ENCODE assay signal across 18 cellular contexts in the genomic region with DNA sequence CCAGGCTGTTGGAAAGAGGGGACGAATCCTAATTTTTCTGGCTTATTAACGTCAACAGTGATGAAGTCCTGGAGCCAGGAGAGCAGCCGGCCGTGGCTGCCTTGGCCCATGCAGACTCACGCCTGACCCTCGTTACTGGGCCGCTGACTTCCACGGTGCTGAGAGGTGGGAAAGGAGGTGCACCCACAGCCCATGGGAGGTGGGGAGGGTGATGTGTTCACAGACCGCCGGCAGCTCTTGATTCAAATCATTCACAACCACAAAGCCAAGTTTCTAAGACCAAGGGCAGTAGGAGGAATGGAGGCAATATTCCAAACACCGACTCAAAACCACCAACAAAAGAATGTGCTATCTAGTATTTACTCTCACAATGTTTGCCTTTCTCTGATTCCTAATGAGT. TPM values are rescaled to one million over a fixed set of nuclear protein-coding genes. Genes with fewer than 3 reads are reported as not detected.
DNase-seq lines count a peak whose midpoint lies in the region; ATAC-seq and TF ChIP-seq lines count a peak whose summit lies in the region.
"Had no signal": no experiment of that assay in that cellular context is flagged by ENCODE, and none has a peak within 500 bp of the region (broad histone marks: within the 10 kb centered on the region; RNA-seq: fewer than 3 reads in every experiment).

No MANE protein-coding gene starts in this region.

- H3K4me3 ChIP-seq in coronary artery (peak overlapping the region; percentile 57), muscle layer of colon (ENCODE audit: low read depth in 1 of 2, low read length in 2 of 2) (no peak overlapping the region), thoracic aorta (peak overlapping the region; percentile 67)
- H3K4me3 ChIP-seq: HAP-1 had no signal

- DNase-seq in LHCN-M2 (ENCODE audit: low read depth): peak; percentile 36
- no peak for DNase-seq in coronary artery (ENCODE audit: low spot score)
- DNase-seq in thoracic aorta (ENCODE audit: low spot score): no peak
- no peak for DNase-seq in iPS-NIHi7 (ENCODE audit: extremely low spot score)
- DNase-seq in activated CD8-positive, alpha-beta T cell treated with anti-CD3 and anti-CD28 coated beads, Interleukin-2, amount 10 ng/mL, durations not matched to agents 7 days and 5 days: no peak
- no peak for DNase-seq in KG1 (lab: John Stamatoyannopoulos, UW)
- DNase-seq: activated CD4-positive, alpha-beta T cell treated with anti-CD3 and anti-CD28 coated beads, Interleukin-2, amount 50 U/mL, for 4 hours; CD4-positive, alpha-beta memory T cell; GDM1; NCI-H226; PC-3; stimulated activated CD4-positive, alpha-beta T cell treated with anti-CD3 and anti-CD28 coated beads, Interleukin-4, amount 100 ng/mL, for 4 hours; stimulated activated naive CD4-positive, alpha-beta T cell had no signal

- ATAC-seq in thoracic aorta (ENCODE audit: insufficient number of reproducible peaks, low FRiP score, low read depth) (no peak), GM18511 (IDR thresholded peaks at IDR 0.05; ENCODE audit: unreplicated experiment) (no peak)
- no peak for ATAC-seq in activated CD8-positive, alpha-beta T cell treated with anti-CD3 and anti-CD28 coated beads, Interleukin-2, amount 10 ng/mL, durations not matched to agents 7 days and 5 days
- ATAC-seq: PC-3 had no signal

- no peaks in the 10 kb centered on the region for H3K4me1 Mint-ChIP-seq in activated CD8-positive, alpha-beta T cell treated with anti-CD3 and anti-CD28 coated beads, Interleukin-2, amount 10 ng/mL, durations not matched to agents 7 days and 5 days (ENCODE audit: low read depth)
- H3K4me1 Mint-ChIP-seq: CD4-positive, alpha-beta memory T cell had no signal

- TF ChIP-seq CTCF in coronary artery (IDR thresholded peaks at IDR 0.05) (no peak), thoracic aorta (IDR thresholded peaks at IDR 0.05) (no peak)

- no peak overlapping the region for H3K4me3 Mint-ChIP-seq in activated CD8-positive, alpha-beta T cell treated with anti-CD3 and anti-CD28 coated beads, Interleukin-2, amount 10 ng/mL, durations not matched to agents 7 days and 5 days
- H3K4me3 Mint-ChIP-seq: CD4-positive, alpha-beta memory T cell; T-helper 1 cell treated with Interleukin-12 subunit alpha and Interleukin-12 subunit beta and Interleukin-4 antibody, amounts not matched to agents 30 μg/mL and 1 μg/mL, for 36 hours had no signal

- H3K27ac ChIP-seq in coronary artery (peak overlapping the region; percentile 81 to 89), muscle layer of colon (ENCODE audit: low read depth, low read length) (peak overlapping the region; percentile 20), thoracic aorta (peak overlapping the region; percentile 96)

- H3K27ac Mint-ChIP-seq in activated CD8-positive, alpha-beta T cell treated with anti-CD3 and anti-CD28 coated beads, Interleukin-2, amount 10 ng/mL, durations not matched to agents 7 days and 5 days: no peak overlapping the region
- H3K27ac Mint-ChIP-seq: activated T-helper 2 cell treated with anti-CD3 and anti-CD28 coated beads, Interferon-gamma antibody, Interleukin-2, Interleukin-4, amounts not matched to agents 10 μg/mL and 5 μg/mL and 100 μg/mL, durations not matched to agents 14 hours and 24 hours and 36 hours; CD4-positive, alpha-beta memory T cell; T-helper 1 cell treated with Interleukin-12 subunit alpha and Interleukin-12 subunit beta and Interleukin-4 antibody, amounts not matched to agents 30 μg/mL and 1 μg/mL, for 36 hours had no signal

- no peaks in the 10 kb centered on the region for H3K9me3 Mint-ChIP-seq in activated CD8-positive, alpha-beta T cell treated with anti-CD3 and anti-CD28 coated beads, Interleukin-2, amount 10 ng/mL, durations not matched to agents 7 days and 5 days (ENCODE audit: insufficient read depth)

- no peak overlapping the region for H3K9ac ChIP-seq in muscle layer of colon (ENCODE audit: low read length)

- CTCF ChIA-PET in activated CD8-positive, alpha-beta T cell treated with anti-CD3 and anti-CD28 coated beads, Interleukin-2, amount 10 ng/mL, durations not matched to agents 7 days and 5 days (lab: Charles Lee): no interaction called here

- H3K27me3 Mint-ChIP-seq in activated CD8-positive, alpha-beta T cell treated with anti-CD3 and anti-CD28 coated beads, Interleukin-2, amount 10 ng/mL, durations not matched to agents 7 days and 5 days (ENCODE audit: low read depth): peaks cover 10% of the 10 kb centered on the region

- H3K36me3 Mint-ChIP-seq in activated CD8-positive, alpha-beta T cell treated with anti-CD3 and anti-CD28 coated beads, Interleukin-2, amount 10 ng/mL, durations not matched to agents 7 days and 5 days (ENCODE audit: low read depth): no peaks in the 10 kb centered on the region

- H3K9me3 ChIP-seq in muscle layer of colon (ENCODE audit: low read length) (no peaks in the 10 kb centered on the region), thoracic aorta (no peaks in the 10 kb centered on the region)
- H3K9me3 ChIP-seq: HAP-1 had no signal

- peaks cover 97% of the 10 kb centered on the region for H3K4me1 ChIP-seq in muscle layer of colon (ENCODE audit: insufficient read depth, low read length)
- H3K4me1 ChIP-seq in thoracic aorta (ENCODE audit: control insufficient read depth in 1 of 2, low read depth in 2 of 2): peaks cover 23 to 100% of the 10 kb centered on the region in 2 donors
- H3K4me1 ChIP-seq: HAP-1 had no signal

- H3K27me3 ChIP-seq in muscle layer of colon (ENCODE audit: control insufficient read depth in 1 of 2, insufficient read depth in 2 of 2, low read length in 2 of 2): no peaks in the 10 kb centered on the region
- H3K27me3 ChIP-seq in thoracic aorta (replicated peaks; ENCODE audit: insufficient read depth): no peaks in the 10 kb centered on the region

- POLR2A ChIA-PET in activated CD8-positive, alpha-beta T cell treated with anti-CD3 and anti-CD28 coated beads, Interleukin-2, amount 10 ng/mL, durations not matched to agents 7 days and 5 days (lab: Charles Lee): no interaction called here

- H3K36me3 ChIP-seq in muscle layer of colon (ENCODE audit: insufficient read depth, low read length) (no peaks in the 10 kb centered on the region), thoracic aorta (no peaks in the 10 kb centered on the region)
- H3K36me3 ChIP-seq: HAP-1 had no signal

RNA-seq across cellular contexts. Expression of a gene that starts 24.3 kb away (rescaled TPM):
- total RNA-seq in LHCN-M2 (2014; rRNA removed) (67.4 and 77.5 TPM in 2 replicates), thoracic aorta (1,000 to 10,000 TPM in 1 of 2 donors, 100 to 1,000 TPM in 1; 999 to 1,135 TPM)
- polyA plus RNA-seq in LHCN-M2 (2012): 63.5 TPM
- not detected for total RNA-seq in activated CD8-positive, alpha-beta T cell treated with anti-CD3 and anti-CD28 coated beads, Interleukin-2, amount 10 ng/mL, durations not matched to agents 7 days and 5 days
- total RNA-seq: activated T-helper 2 cell treated with anti-CD3 and anti-CD28 coated beads, Interferon-gamma antibody, Interleukin-2, Interleukin-4, amounts not matched to agents 10 μg/mL and 5 μg/mL and 100 μg/mL, durations not matched to agents 14 hours and 24 hours and 36 hours; CD4-positive, alpha-beta memory T cell had no signal
- polyA plus RNA-seq: CD4-positive, alpha-beta memory T cell had no signal

RNA-seq across cellular contexts. Expression of a gene that starts 24.4 kb away (rescaled TPM):
- total RNA-seq in LHCN-M2 (2014; rRNA removed) (63.0 and 68.5 TPM in 2 replicates), thoracic aorta (100 to 1,000 TPM; 505 to 852 TPM)
- 39.7 TPM for polyA plus RNA-seq in LHCN-M2 (2012)
- total RNA-seq in activated CD8-positive, alpha-beta T cell treated with anti-CD3 and anti-CD28 coated beads, Interleukin-2, amount 10 ng/mL, durations not matched to agents 7 days and 5 days: not detected
- total RNA-seq: activated T-helper 2 cell treated with anti-CD3 and anti-CD28 coated beads, Interferon-gamma antibody, Interleukin-2, Interleukin-4, amounts not matched to agents 10 μg/mL and 5 μg/mL and 100 μg/mL, durations not matched to agents 14 hours and 24 hours and 36 hours; CD4-positive, alpha-beta memory T cell had no signal
- polyA plus RNA-seq: CD4-positive, alpha-beta memory T cell had no signal

Comparison
In these comparisons a context has a peak if more than half of its experiments do, and no peak if none do; other contexts are left out.
1. H3K27ac ChIP-seq: peak in every context shown above with its lines; median percentile 96 in thoracic aorta; 85 in coronary artery; 20 in muscle layer of colon.
2. H3K4me3 ChIP-seq: peak in coronary artery (single experiment) and thoracic aorta (single experiment); none in muscle layer of colon (0 of 2).
3. RNA of a gene that starts 24.3 kb away (total RNA-seq): 999 to 1,135 TPM in thoracic aorta and 67.4 to 77.5 TPM in LHCN-M2; not detected in activated CD8-positive, alpha-beta T cell treated with anti-CD3 and anti-CD28 coated beads, Interleukin-2, amount 10 ng/mL, durations not matched to agents 7 days and 5 days; every median in the first group is over 10 times any median in the second.
4. RNA of a gene that starts 24.4 kb away (total RNA-seq): 505 to 852 TPM in thoracic aorta and 63.0 to 68.5 TPM in LHCN-M2; not detected in activated CD8-positive, alpha-beta T cell treated with anti-CD3 and anti-CD28 coated beads, Interleukin-2, amount 10 ng/mL, durations not matched to agents 7 days and 5 days; every median in the first group is over 10 times any median in the second.